15 cellular contexts compared by ENCODE assay signal in the genomic region with DNA sequence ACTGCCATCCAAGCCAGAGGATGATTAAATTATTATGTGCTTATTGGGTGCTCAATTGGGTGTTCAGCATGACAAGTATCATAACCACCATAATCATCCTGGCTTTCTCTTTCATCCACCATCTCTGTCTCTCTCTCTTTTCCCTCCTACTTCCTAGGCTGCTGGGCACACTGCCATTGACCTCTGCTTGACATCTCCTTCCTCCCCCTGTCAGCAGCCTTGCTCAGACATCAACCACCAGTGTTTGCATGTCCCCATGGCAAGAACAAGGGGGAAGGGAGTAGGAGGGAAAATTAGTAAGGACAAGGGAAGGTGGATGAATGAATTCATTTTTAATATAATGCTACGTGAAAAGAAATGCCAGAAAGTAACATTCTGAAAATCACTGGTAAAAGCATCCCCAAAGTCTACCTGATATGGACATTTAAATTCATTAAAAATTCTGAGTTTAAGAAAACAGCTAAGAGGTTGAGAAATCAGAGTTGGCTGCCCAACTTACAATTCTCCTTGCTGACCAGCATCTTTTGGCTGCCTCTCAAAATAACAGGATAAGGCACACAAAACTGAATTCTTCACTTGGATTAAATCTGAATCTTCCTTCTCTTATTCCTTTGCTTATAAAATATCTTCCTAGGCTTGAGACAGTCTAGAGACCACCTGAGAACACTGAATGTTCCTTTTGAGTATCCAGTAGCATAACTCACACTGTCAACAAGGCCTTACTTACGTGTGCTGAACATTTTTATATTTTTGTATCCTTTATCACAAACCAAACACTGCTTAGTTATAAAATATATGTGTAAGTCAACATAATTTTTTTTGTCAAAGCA. TPM values are rescaled to one million over a fixed set of nuclear protein-coding genes. Genes with fewer than 3 reads are reported as not detected.
DNase-seq lines count a peak whose midpoint lies in the region; ATAC-seq, FAIRE-seq and TF ChIP-seq lines count a peak whose summit lies in the region.
"Had no signal": no experiment of that assay in that cellular context is flagged by ENCODE, and none has a peak within 500 bp of the region (broad histone marks: within the 10 kb centered on the region; RNA-seq: fewer than 3 reads in every experiment).

No MANE protein-coding gene starts in this region.

- no peak overlapping the region for H3K4me3 Mint-ChIP-seq in T-cell
- H3K4me3 Mint-ChIP-seq: activated CD8-positive, alpha-beta memory T cell treated with anti-CD3 and anti-CD28 coated beads, Interleukin-2, amount 10 ng/mL, durations not matched to agents 7 days and 5 days; activated naive CD8-positive, alpha-beta T cell treated with anti-CD3 and anti-CD28 coated beads, Interleukin-2, amount 10 ng/mL, durations not matched to agents 7 days and 5 days had no signal

- no peak overlapping the region for H3K27ac Mint-ChIP-seq in T-cell
- H3K27ac Mint-ChIP-seq: activated CD8-positive, alpha-beta memory T cell treated with anti-CD3 and anti-CD28 coated beads, Interleukin-2, amount 10 ng/mL, durations not matched to agents 7 days and 5 days; activated naive CD8-positive, alpha-beta T cell treated with anti-CD3 and anti-CD28 coated beads, Interleukin-2, amount 10 ng/mL, durations not matched to agents 7 days and 5 days had no signal

- no peak for TF ChIP-seq CTCF in uterus (IDR thresholded peaks at IDR 0.05)
- TF ChIP-seq CTCF in GM20000 (IDR thresholded peaks at IDR 0.05; ENCODE audit: extremely low read depth, missing control alignments) = no peak

- no peak for FAIRE-seq in GM12891 (lab: Jason Lieb, UNC)
- FAIRE-seq: GM18507 had no signal

- peak overlapping the region; percentile 18 for H3K27ac ChIP-seq in uterus
- H3K27ac ChIP-seq: upper lobe of left lung had no signal

- H3K27me3 Mint-ChIP-seq in T-cell = no peaks in the 10 kb centered on the region

- H3K36me3 ChIP-seq in adipocyte (ENCODE audit: control insufficient read depth, insufficient read depth, low read length, severe bottlenecking) (no peaks in the 10 kb centered on the region), uterus (no peaks in the 10 kb centered on the region)
- H3K36me3 ChIP-seq: upper lobe of left lung had no signal

- H3K9ac ChIP-seq in adipocyte (ENCODE audit: low read length) = no peak overlapping the region

- POLR2A ChIA-PET in T-cell (lab: Charles Lee) = no interaction called here

- TF ChIP-seq POLR2A in uterus (IDR thresholded peaks at IDR 0.05) (no peak), GM12891 (IDR thresholded peaks at IDR 0.05; ENCODE audit: low read depth, low read length) (no peak)

- peak; percentile 68 for ATAC-seq in Right ventricle myocardium inferior
- ATAC-seq in T-cell (replicated peaks in 1 of 4) = no peak
- ATAC-seq: activated CD8-positive, alpha-beta memory T cell treated with anti-CD3 and anti-CD28 coated beads, Interleukin-2, amount 10 ng/mL, durations not matched to agents 7 days and 5 days had no signal

- peak; percentile 65 for DNase-seq in Right ventricle myocardium inferior (ENCODE audit: missing footprints)
- no peak for DNase-seq in cardiac septum (ENCODE audit: low spot score)
- DNase-seq in adipocyte (ENCODE audit: low read depth) = peak; percentile 54
- peak; percentile 29 for DNase-seq in glomerular visceral epithelial cell (ENCODE audit: extremely low spot score)
- peak; percentile 32 to 39 for DNase-seq in uterus
- DNase-seq in GM20000 (ENCODE audit: low spot score) = no peak
- DNase-seq in GM12891 (ENCODE audit: insufficient read length, low spot score) = no peak
- no peak for DNase-seq in T-cell
- DNase-seq: activated CD8-positive, alpha-beta memory T cell treated with anti-CD3 and anti-CD28 coated beads, Interleukin-2, amount 10 ng/mL, durations not matched to agents 7 days and 5 days; activated naive CD8-positive, alpha-beta T cell treated with anti-CD3 and anti-CD28 coated beads, Interleukin-2, amount 10 ng/mL, durations not matched to agents 7 days and 5 days; MM.1S; small intestine; T-helper 2 cell; upper lobe of left lung had no signal

- no peaks in the 10 kb centered on the region for H3K4me1 Mint-ChIP-seq in T-cell
- H3K4me1 Mint-ChIP-seq: activated CD8-positive, alpha-beta memory T cell treated with anti-CD3 and anti-CD28 coated beads, Interleukin-2, amount 10 ng/mL, durations not matched to agents 7 days and 5 days; activated naive CD8-positive, alpha-beta T cell treated with anti-CD3 and anti-CD28 coated beads, Interleukin-2, amount 10 ng/mL, durations not matched to agents 7 days and 5 days had no signal

- H3K9me3 ChIP-seq in adipocyte (ENCODE audit: control insufficient read depth, low read length) (no peaks in the 10 kb centered on the region), uterus (no peaks in the 10 kb centered on the region)
- H3K9me3 ChIP-seq: upper lobe of left lung had no signal

- no peaks in the 10 kb centered on the region for H3K9me3 Mint-ChIP-seq in T-cell
- H3K9me3 Mint-ChIP-seq: activated naive CD8-positive, alpha-beta T cell treated with anti-CD3 and anti-CD28 coated beads, Interleukin-2, amount 10 ng/mL, durations not matched to agents 7 days and 5 days had no signal

- CTCF ChIA-PET in T-cell (lab: Charles Lee) = no interaction called here

- H3K4me3 ChIP-seq in adipocyte (ENCODE audit: low read length) (no peak overlapping the region), uterus (no peak overlapping the region)
- H3K4me3 ChIP-seq: upper lobe of left lung had no signal

- H3K4me1 ChIP-seq in adipocyte (ENCODE audit: control insufficient read depth, insufficient read depth, low read length) = no peaks in the 10 kb centered on the region
- no peaks in the 10 kb centered on the region for H3K4me1 ChIP-seq in uterus
- H3K4me1 ChIP-seq: upper lobe of left lung had no signal

- H3K27me3 ChIP-seq in adipocyte (replicated peaks; ENCODE audit: control insufficient read depth, insufficient read depth, low read length) (no peaks in the 10 kb centered on the region), uterus (no peaks in the 10 kb centered on the region)
- H3K27me3 ChIP-seq: upper lobe of left lung had no signal

- no peaks in the 10 kb centered on the region for H3K36me3 Mint-ChIP-seq in T-cell
- H3K36me3 Mint-ChIP-seq: activated CD8-positive, alpha-beta memory T cell treated with anti-CD3 and anti-CD28 coated beads, Interleukin-2, amount 10 ng/mL, durations not matched to agents 7 days and 5 days; activated naive CD8-positive, alpha-beta T cell treated with anti-CD3 and anti-CD28 coated beads, Interleukin-2, amount 10 ng/mL, durations not matched to agents 7 days and 5 days had no signal

- intact Hi-C loops in Right ventricle myocardium inferior (cut with DNase I) (no loop called here), cardiac septum (cut with DNase I) (no loop called here), uterus (cut with DNase I; ENCODE audit: low total_unique reads) (no loop called here)

TF ChIP-seq in GM12891, 5 proteins besides CTCF, POLR2A, EP300 and RAD21:
- no peak for TF ChIP-seq SPI1 (IDR thresholded peaks at IDR 0.05; ENCODE audit: low read depth, low read length)
- TF ChIP-seq PAX5 (IDR thresholded peaks at IDR 0.05; ENCODE audit: insufficient read depth, low read length, severe bottlenecking) = no peak

RNA-seq across cellular contexts. Expression of a gene that starts 48.5 kb away (rescaled TPM):
- total RNA-seq in Right ventricle myocardium inferior = 3.7 TPM
- total RNA-seq in cardiac septum = 33.6 TPM
- total RNA-seq in uterus = 10 to 100 TPM; 18.7 to 67.4 (median 32.5) TPM
- 0.35 TPM for polyA plus RNA-seq in GM12891 (2012; ENCODE audit: low read depth, missing spikeins)
- under 1 TPM in 4 of 5 donors, not detected in 1; 0.25 to 0.90 (median 0.62) TPM for total RNA-seq in T-cell

Comparison
In these comparisons a context has a peak if more than half of its experiments do, and no peak if none do; other contexts are left out.
1. DNase-seq: peak in Right ventricle myocardium inferior (single experiment), adipocyte (single experiment), glomerular visceral epithelial cell (single experiment) and uterus (2 of 2); none in cardiac septum (single experiment), GM20000 (single experiment), GM12891 (single experiment) and T-cell (0 of 34).